In genomic region chr2:157793053-157793612, GRCh38 we compare ENCODE assay signal across 12 cellular contexts.
A peak's percentile ranks its signal among the peaks of the same experiment; 100 is the strongest.
DNase-seq lines count a peak whose midpoint lies in the region; ATAC-seq, FAIRE-seq and TF ChIP-seq lines count a peak whose summit lies in the region.
"Had no signal": no experiment of that assay in that cellular context is flagged by ENCODE, and none has a peak within 500 bp of the region (broad histone marks: within the 10 kb centered on the region; RNA-seq: fewer than 3 reads in every experiment).

No MANE protein-coding gene starts in this region.

- dilution Hi-C loops in IMR-90 (cut with HindIII; ENCODE audit: low sequenced_read_pairs, unreplicated experiment), result no loop called here

- ATAC-seq in IMR-90 (ENCODE audit: low read depth) (peak; percentile 71), HG02610 (IDR thresholded peaks at IDR 0.05; ENCODE audit: unreplicated experiment) (no peak)
- ATAC-seq: Panc1, sciatic nerve had no signal

- H3K9me3 Mint-ChIP-seq in endothelial cell (ENCODE audit: unreplicated experiment), result no peaks in the 10 kb centered on the region
- H3K9me3 Mint-ChIP-seq: activated naive CD4-positive, alpha-beta T cell treated with anti-CD3 and anti-CD28 coated beads for 36 hours had no signal

- no peak overlapping the region for H3K23ac ChIP-seq in IMR-90 (ENCODE audit: low read depth, low read length)

- no peak overlapping the region; the same call in 1 of the 2 replicates for H3K14ac ChIP-seq in IMR-90 (replicated peaks; ENCODE audit: low read depth, low read length)

- H3K4me3 Mint-ChIP-seq in endothelial cell (ENCODE audit: unreplicated experiment), result no peak overlapping the region
- H3K4me3 Mint-ChIP-seq: activated naive CD4-positive, alpha-beta T cell treated with anti-CD3 and anti-CD28 coated beads for 36 hours had no signal

- no peak for FAIRE-seq in D721Med (lab: Jason Lieb, UNC)

- peak; percentile 25; the same call in 1 of the 2 replicates for TF ChIP-seq RAD21 in IMR-90 (IDR thresholded peaks at IDR 0.05; ENCODE audit: low read length)

- H4K5ac ChIP-seq in IMR-90 (ENCODE audit: low read depth, low read length), result no peak overlapping the region

- in situ Hi-C loops in IMR-90 (cut with MboI; ENCODE audit: low sequenced_read_pairs), result no loop called here

- H3K79me1 ChIP-seq in IMR-90 (ENCODE audit: low read depth in 1 of 2, low read length in 2 of 2), result peaks cover 19 to 56% of the 10 kb centered on the region in 2 experiments

- POLR2A ChIA-PET in IMR-90 (lab: Charles Lee; ENCODE audit: unreplicated experiment), result no interaction called here

- intact Hi-C loops in IMR-90 (cut with micrococcal nuclease), result no loop called here

- peak overlapping the region; percentile 10 for H3K27ac Mint-ChIP-seq in endothelial cell (ENCODE audit: unreplicated experiment)
- H3K27ac Mint-ChIP-seq: activated naive CD4-positive, alpha-beta T cell treated with anti-CD3 and anti-CD28 coated beads for 36 hours had no signal

- H3K36me3 ChIP-seq in BE2C (no peaks in the 10 kb centered on the region), IMR-90 (ENCODE audit: control insufficient read depth, insufficient read depth, low read length) (peaks cover 7% of the 10 kb centered on the region), osteoblast (ENCODE audit: insufficient read depth, low read length) (no peaks in the 10 kb centered on the region)
- H3K36me3 ChIP-seq: MG63 had no signal

- H2AK5ac ChIP-seq in IMR-90 (ENCODE audit: low read depth, low read length), result no peak overlapping the region

- DNase-seq in BE2C (no peak), IMR-90 (no peak), endothelial cell (ENCODE audit: low spot score) (no peak), osteoblast (ENCODE audit: insufficient read length, low spot score, missing footprints) (no peak), OCI-M2 (lab: John Stamatoyannopoulos, UW; ENCODE audit: unreplicated experiment) (no peak), D721Med (ENCODE audit: insufficient read length, low spot score) (no peak)
- no peak for DNase-seq in activated CD8-positive, alpha-beta memory T cell treated with anti-CD3 and anti-CD28 coated beads for 24 hours
- DNase-seq: activated naive CD4-positive, alpha-beta T cell treated with anti-CD3 and anti-CD28 coated beads for 36 hours had no signal

- H3K18ac ChIP-seq in IMR-90 (ENCODE audit: low read depth, low read length), result peak overlapping the region; percentile 61; the same call in 1 of the 2 replicates

- no peak for TF ChIP-seq POLR2A in IMR-90 (IDR thresholded peaks at IDR 0.05; ENCODE audit: low read depth, low read length)

- H2AFZ ChIP-seq in IMR-90 (replicated peaks; ENCODE audit: low read length, poor library complexity) (no peak overlapping the region), osteoblast (ENCODE audit: low read length) (no peak overlapping the region)

- no peak overlapping the region for H4K8ac ChIP-seq in IMR-90 (ENCODE audit: low read depth in 2 of 2, low read length in 2 of 2)

- no TSS peak for BruUV-seq in IMR-90 (replicated peaks; lab: Mats Ljungman, UMichigan)

- H3K9me1 ChIP-seq in IMR-90 (ENCODE audit: insufficient read depth, low read length), result peaks cover 20% of the 10 kb centered on the region

- H3K36me3 Mint-ChIP-seq in endothelial cell (ENCODE audit: low read depth, unreplicated experiment), result no peaks in the 10 kb centered on the region

- H3K4me1 Mint-ChIP-seq in endothelial cell (ENCODE audit: unreplicated experiment), result peaks cover 27% of the 10 kb centered on the region

- 0 out of 2 replicates have a peak, but pooled peaks have one; percentile 11 for TF ChIP-seq CTCF in BE2C (IDR thresholded peaks at IDR 0.05; ENCODE audit: low read depth, low read length)
- TF ChIP-seq CTCF in IMR-90 (conservative IDR thresholded peaks at IDR 0.05; ENCODE audit: low read depth, low read length), result peak; percentile 25; the same call in 1 of the 2 replicates
- peak; percentile 53 for TF ChIP-seq CTCF in endothelial cell (IDR thresholded peaks at IDR 0.05; ENCODE audit: unreplicated experiment)
- TF ChIP-seq CTCF in osteoblast (IDR thresholded peaks at IDR 0.05; ENCODE audit: extremely low read depth, low read depth, low read length), result peak; percentile 44
- no peak for TF ChIP-seq CTCF in D721Med (IDR thresholded peaks at IDR 0.05; ENCODE audit: insufficient read depth, missing control alignments)

- CTCF ChIA-PET in IMR-90 (lab: Yijun Ruan, JAX), result interaction anchor here (0.6 to 1.3 kb wide), 3 partner anchors 10 to 1207 kb away, joined by 3 to 4 read pairs (median 4); no protein-coding TSS in a partner anchor

- H3K79me2 ChIP-seq in osteoblast (ENCODE audit: insufficient read depth, low read length), result peaks cover 27% of the 10 kb centered on the region

- H3K56ac ChIP-seq in IMR-90 (ENCODE audit: extremely low read depth, insufficient read depth, low read length), result no peak overlapping the region; the same call in 1 of the 2 replicates

- no peak overlapping the region for H4K91ac ChIP-seq in IMR-90 (ENCODE audit: insufficient read depth, low read depth, low read length)

- peaks cover 1% of the 10 kb centered on the region for H3K27me3 Mint-ChIP-seq in endothelial cell (ENCODE audit: unreplicated experiment)

- no peak overlapping the region for H2AK9ac ChIP-seq in IMR-90 (replicated peaks; ENCODE audit: low read depth, low read length, poor library complexity)

- H3K4me1 ChIP-seq in BE2C, result no peaks in the 10 kb centered on the region
- peaks cover 18% of the 10 kb centered on the region for H3K4me1 ChIP-seq in IMR-90 (ENCODE audit: control insufficient read depth, insufficient read depth, low read length)
- H3K4me1 ChIP-seq in osteoblast (ENCODE audit: insufficient read depth, low read length), result peaks cover 15% of the 10 kb centered on the region

- no peaks in the 10 kb centered on the region for H3K9me3 ChIP-seq in BE2C
- H3K9me3 ChIP-seq in IMR-90 (ENCODE audit: control insufficient read depth, insufficient read depth, low read length), result no peaks in the 10 kb centered on the region
- H3K9me3 ChIP-seq in osteoblast (ENCODE audit: low read depth, low read length), result no peaks in the 10 kb centered on the region
- H3K9me3 ChIP-seq: MG63 had no signal

- no peak overlapping the region for H3K9ac ChIP-seq in IMR-90 (ENCODE audit: low read depth, low read length)

- H2BK20ac ChIP-seq in IMR-90 (ENCODE audit: low read depth, low read length), result no peak overlapping the region

- H3K4me3 ChIP-seq in BE2C (ENCODE audit: low read depth, low read length) (no peak overlapping the region), IMR-90 (ENCODE audit: insufficient read depth, low read depth, low read length) (no peak overlapping the region), osteoblast (ENCODE audit: insufficient read depth, low read length) (no peak overlapping the region)
- H3K4me3 ChIP-seq: MG63 had no signal

- no peak overlapping the region for H3K4ac ChIP-seq in IMR-90 (ENCODE audit: low read depth, low read length)

- H3K4me2 ChIP-seq in IMR-90 (ENCODE audit: low read depth, low read length) (peak overlapping the region; percentile 81), osteoblast (ENCODE audit: insufficient read depth, low read length) (peak overlapping the region; percentile 56)

- H2BK15ac ChIP-seq in IMR-90 (ENCODE audit: low read depth, low read length), result no peak overlapping the region

- 0 out of 2 replicates have a peak overlapping the region, but pooled peaks have one; percentile 17 for H2BK120ac ChIP-seq in IMR-90 (ENCODE audit: low read depth, low read length)

- H3K27me3 ChIP-seq in BE2C, result no peaks in the 10 kb centered on the region
- no peaks in the 10 kb centered on the region for H3K27me3 ChIP-seq in IMR-90 (ENCODE audit: control insufficient read depth, insufficient read depth, low read length)
- no peaks in the 10 kb centered on the region for H3K27me3 ChIP-seq in osteoblast (ENCODE audit: insufficient read depth, low read length)
- H3K27me3 ChIP-seq: MG63 had no signal

- H2BK5ac ChIP-seq in IMR-90 (ENCODE audit: low read depth, low read length, poor library complexity, severe bottlenecking), result peak overlapping the region; percentile 84

- H4K20me1 ChIP-seq in IMR-90 (ENCODE audit: insufficient read depth, low read length) (peaks cover 3% of the 10 kb centered on the region; the same call in 1 of the 2 replicates), osteoblast (ENCODE audit: insufficient read depth, low read length) (peaks cover 22% of the 10 kb centered on the region)

- H3K27ac ChIP-seq in IMR-90 (ENCODE audit: insufficient read depth, low read length) (peak overlapping the region; percentile 12; the same call in 1 of the 2 replicates), osteoblast (ENCODE audit: low read depth, low read length) (peak overlapping the region; percentile 49)

TF ChIP-seq in IMR-90, 13 proteins besides CTCF, POLR2A, EP300 and RAD21 (continues in another document):
- TF ChIP-seq SMC3 (IDR thresholded peaks at IDR 0.05; ENCODE audit: low read depth, low read length) (no peak), MXI1 (IDR thresholded peaks at IDR 0.05; ENCODE audit: borderline replicate concordance, low read depth, low read length) (no peak), MAFK (IDR thresholded peaks at IDR 0.05; ENCODE audit: low read depth, low read length) (no peak), MAZ (IDR thresholded peaks at IDR 0.05; ENCODE audit: borderline replicate concordance, low read depth, low read length) (no peak), NFE2L2 (IDR thresholded peaks at IDR 0.05; ENCODE audit: low read depth, low read length) (no peak), RFX5 (IDR thresholded peaks at IDR 0.05; ENCODE audit: low read depth, low read length) (no peak), CHD1 (IDR thresholded peaks at IDR 0.05; ENCODE audit: low read depth, low read length) (no peak), RCOR1 (IDR thresholded peaks at IDR 0.05; ENCODE audit: insufficient replicate concordance, low read length) (no peak), ELK1 (IDR thresholded peaks at IDR 0.05; ENCODE audit: borderline replicate concordance, low read depth, low read length) (no peak), FOS (IDR thresholded peaks at IDR 0.05; ENCODE audit: low read depth, low read length) (no peak)
- TF ChIP-seq, protein P1, sequence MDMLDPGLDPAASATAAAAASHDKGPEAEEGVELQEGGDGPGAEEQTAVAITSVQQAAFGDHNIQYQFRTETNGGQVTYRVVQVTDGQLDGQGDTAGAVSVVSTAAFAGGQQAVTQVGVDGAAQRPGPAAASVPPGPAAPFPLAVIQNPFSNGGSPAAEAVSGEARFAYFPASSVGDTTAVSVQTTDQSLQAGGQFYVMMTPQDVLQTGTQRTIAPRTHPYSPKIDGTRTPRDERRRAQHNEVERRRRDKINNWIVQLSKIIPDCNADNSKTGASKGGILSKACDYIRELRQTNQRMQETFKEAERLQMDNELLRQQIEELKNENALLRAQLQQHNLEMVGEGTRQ (IDR thresholded peaks at IDR 0.05; ENCODE audit: low read depth, low read length), result no peak
